In genomic region chr13:46220234-46220633, GRCh38 we compare ENCODE assay signal across 13 cellular contexts. TPM values are rescaled to one million over a fixed set of nuclear protein-coding genes. Genes with fewer than 3 reads are reported as not detected.
DNase-seq lines count a peak whose midpoint lies in the region; ATAC-seq, FAIRE-seq and TF ChIP-seq lines count a peak whose summit lies in the region.
"Not testable (repeated sequence)": the region's sequence is repeated elsewhere in the genome, so short reads cannot be mapped to it uniquely, and the experiment has no call there.
"Had no signal": no experiment of that assay in that cellular context is flagged by ENCODE, and none has a peak within 500 bp of the region (broad histone marks: within the 10 kb centered on the region; RNA-seq: fewer than 3 reads in every experiment).

No MANE protein-coding gene starts in this region.

- not testable (repeated sequence) for H3K27me3 Mint-ChIP-seq in WTC11 (ENCODE audit: low read depth)

- peak overlapping the region; percentile 35; the same call in 1 of the 2 replicates for H3K4me2 ChIP-seq in HepG2 (ENCODE audit: low read depth, low read length)

- H3K36me3 ChIP-seq in HepG2 (replicated peaks in 1 of 2; ENCODE audit: control insufficient read depth in 1 of 2, insufficient read depth in 2 of 2, low read length in 2 of 2); prostate gland: not testable (repeated sequence)

- TF ChIP-seq EP300 in HepG2 (IDR thresholded peaks at IDR 0.05; ENCODE audit: low read depth in 2 of 2, low read length in 2 of 2); HepG2 (CRISPR knock-in tag; IDR thresholded peaks at IDR 0.05; ENCODE audit: borderline replicate concordance): not testable (repeated sequence)

- not testable (repeated sequence) for H3K9me3 ChIP-seq in HepG2 (ENCODE audit: low read length); prostate gland

- not testable (repeated sequence) for H3K27me3 ChIP-seq in HepG2 (ENCODE audit: control insufficient read depth in 1 of 2, insufficient read depth in 2 of 2, low read length in 2 of 2); prostate gland (replicated peaks; ENCODE audit: insufficient read depth)

- FAIRE-seq in HepG2 (lab: Jason Lieb, UNC), result not testable (repeated sequence)

- not testable (repeated sequence) for H3K9ac ChIP-seq in HepG2 (ENCODE audit: insufficient read depth, low read depth, low read length)

- CTCF ChIA-PET in WTC11 (lab: Charles Lee); HepG2 (lab: Yijun Ruan, JAX; ENCODE audit: low intra/inter-chr PET ratio, low total read pairs): not testable (repeated sequence)

- no CpG with 5 or more reads among the region's 2 CpGs for WGBS in HepG2 (ENCODE audit: low lambda C conversion rate)
- WGBS in prostate gland, result 0% methylated on average over 2 of the region's 2 CpGs

- DNase-seq in CMK (ENCODE audit: low read depth), result peak; percentile 35
- peak; percentile 65 for DNase-seq in HT-29 (ENCODE audit: low spot score)
- peak; percentile 39 for DNase-seq in NCI-H146 (lab: John Stamatoyannopoulos, UW)
- DNase-seq in NCI-H82 treated with DMSO at 0.1 percent for 48 hours (lab: John Stamatoyannopoulos, UW; ENCODE audit: unreplicated experiment), result peak; percentile 23
- DNase-seq in WTC11 (ENCODE audit: low spot score), result peak; percentile 21
- peak; percentile 26 for DNase-seq in left cardiac atrium
- DNase-seq in HepG2 (ENCODE audit: low spot score), result peak; percentile 75
- peak; percentile 22 for DNase-seq in prostate gland (ENCODE audit: low spot score)

- not testable (repeated sequence) for H3K27ac ChIP-seq in HepG2 (ENCODE audit: extremely low read length, insufficient read depth, low read length); prostate gland

- intact Hi-C loops in left cardiac atrium (cut with DNase I); HepG2 (cut with micrococcal nuclease; ENCODE audit: unreplicated experiment); prostate gland (cut with DNase I): not testable (repeated sequence)

- not testable (repeated sequence) for H3K79me2 ChIP-seq in HepG2 (ENCODE audit: insufficient read depth, low read length)

- peaks cover 12% of the 10 kb centered on the region; the same call in 1 of the 2 replicates for H3K4me1 ChIP-seq in HepG2 (ENCODE audit: insufficient read depth, low read length)
- not testable (repeated sequence) for H3K4me1 ChIP-seq in prostate gland (replicated peaks)

- not testable (repeated sequence) for H3K27ac Mint-ChIP-seq in WTC11

- not testable (repeated sequence) for H3K36me3 Mint-ChIP-seq in WTC11

- not testable (repeated sequence) for TF ChIP-seq POLR2A in HepG2 (IDR thresholded peaks at IDR 0.05; ENCODE audit: insufficient read depth in 1 of 2, low read depth in 2 of 2, low read length in 2 of 2); prostate gland (IDR thresholded peaks at IDR 0.05)

- not testable (repeated sequence) for BruUV-seq in HepG2 (replicated peaks; lab: Mats Ljungman, UMichigan)

- TF ChIP-seq CTCF in WTC11 (IDR thresholded peaks at IDR 0.05); HepG2 (CRISPR knock-in tag; IDR thresholded peaks at IDR 0.05); prostate gland (IDR thresholded peaks at IDR 0.05): not testable (repeated sequence)

- not testable (repeated sequence) for H3K4me1 Mint-ChIP-seq in WTC11

- not testable (repeated sequence) for H3K4me3 Mint-ChIP-seq in WTC11

- H3K9me3 Mint-ChIP-seq in WTC11, result peaks cover 14% of the 10 kb centered on the region

- peak; percentile 55; the same call in 1 of the 2 replicates for ATAC-seq in WTC11
- not testable (repeated sequence) for ATAC-seq in left cardiac atrium
- ATAC-seq in HepG2, result peak; percentile 87

- not testable (repeated sequence) for H4K20me1 ChIP-seq in HepG2 (ENCODE audit: insufficient read depth, low read length)

- H3K4me3 ChIP-seq in HepG2 (replicated peaks in 1 of 3; ENCODE audit: insufficient read depth in 1 of 3, low read depth in 2 of 3, low read length in 3 of 3); prostate gland: not testable (repeated sequence)

- in situ Hi-C loops in HepG2 (cut with HindIII; ENCODE audit: extremely low pct_ligation_motif_present, low pct_unique_long_range_greater_than_20kb), result not testable (repeated sequence)

- TF ChIP-seq RAD21 in HepG2 (CRISPR knock-in tag; IDR thresholded peaks at IDR 0.05), result not testable (repeated sequence)

- POLR2A ChIA-PET in WTC11 (lab: Charles Lee); HepG2 (lab: Yijun Ruan, JAX): not testable (repeated sequence)

- H2AFZ ChIP-seq in HepG2 (ENCODE audit: low read length), result not testable (repeated sequence)

RNA-seq across cellular contexts. Expression of gene LRRC63, which starts 8.5 kb away (rescaled TPM):
- total RNA-seq in HT-29 (2014; rRNA removed; shearing (Covaris generic)), result not detected in 2 replicates
- 0.11 TPM in 1 of 3 replicates, not detected in the others for total RNA-seq in WTC11 (2021)
- total RNA-seq in left cardiac atrium, result under 1 TPM in 1 of 2 donors, not detected in 1; 0.15 TPM
- not detected in 2 replicates for total RNA-seq in HepG2 (2016; rRNA removed; fragmentation: Illumina TruSeq; extraction: Trizol)
- not detected in 2 replicates for total RNA-seq in HepG2 (2016; cell fraction: cytosol; rRNA removed; fragmentation: Illumina TruSeq; extraction: Trizol; ENCODE audit: low read depth)
- total RNA-seq in HepG2 (2016; cell fraction: insoluble cytoplasmic fraction; rRNA removed; fragmentation: Illumina TruSeq; extraction: Trizol), result not detected in 2 replicates
- total RNA-seq in HepG2 (2016; cell fraction: membrane; rRNA removed; fragmentation: Illumina TruSeq; extraction: Trizol), result not detected in 2 replicates
- not detected in 2 replicates for total RNA-seq in HepG2 (2016; cell fraction: nucleus; rRNA removed; fragmentation: Illumina TruSeq; extraction: Trizol)
- not detected in 2 replicates for polyA plus RNA-seq in HepG2 (2011; rRNA removed)
- not detected in 2 replicates for polyA plus RNA-seq in HepG2 (2011; cell fraction: cytosol; rRNA removed)
- polyA plus RNA-seq in HepG2 (2011; cell fraction: nucleus; rRNA removed), result not detected in 2 replicates
- polyA plus RNA-seq in HepG2 (2012), result not detected in 2 replicates
- not detected in 2 replicates for polyA plus RNA-seq in HepG2 (2016; cell fraction: cytosol; fragmentation: Illumina TruSeq; extraction: Trizol; ENCODE audit: low read depth)
- polyA plus RNA-seq in HepG2 (2016; cell fraction: insoluble cytoplasmic fraction; fragmentation: Illumina TruSeq; extraction: Trizol; ENCODE audit: low read depth), result not detected in 2 replicates
- polyA plus RNA-seq in HepG2 (2016; cell fraction: membrane; fragmentation: Illumina TruSeq; extraction: Trizol; ENCODE audit: low read depth), result not detected in 2 replicates
- not detected in 2 replicates for polyA plus RNA-seq in HepG2 (2016; cell fraction: nucleus; fragmentation: Illumina TruSeq; extraction: Trizol; ENCODE audit: insufficient read depth, low read depth)
- not detected in 2 replicates for polyA minus RNA-seq in HepG2 (2011; rRNA and poly(A)+ RNA removed; ENCODE audit: low replicate concordance)
- polyA minus RNA-seq in HepG2 (2011; cell fraction: cytosol; rRNA and poly(A)+ RNA removed), result not detected in 2 replicates
- not detected in 2 replicates for polyA minus RNA-seq in HepG2 (2011; cell fraction: nucleus; rRNA and poly(A)+ RNA removed)
- total RNA-seq in prostate gland, result 1 to 10 TPM; 1.0 to 1.7 TPM
- total RNA-seq: LHCN-M2, myocyte, PC-9, psoas muscle had no signal
- polyA plus RNA-seq: keratinocyte had no signal

RNA-seq across cellular contexts. Expression of gene LCP1, which starts 38.3 kb away (rescaled TPM):
- not detected in 2 replicates for total RNA-seq in HT-29 (2014; rRNA removed; shearing (Covaris generic))
- total RNA-seq in WTC11 (2021) (2.7 to 3.7 TPM (median 3.2 TPM) in 3 replicates), left cardiac atrium (10 to 100 TPM; 31.4 to 62.1 TPM), HepG2 (2016; rRNA removed; fragmentation: Illumina TruSeq; extraction: Trizol) (1.6 and 2.1 TPM in 2 replicates), prostate gland (100 to 1,000 TPM in 1 of 2 donors, 10 to 100 TPM in 1; 58.1 to 177 TPM)
- 0.20 and 0.35 TPM in 2 replicates for total RNA-seq in HepG2 (2016; cell fraction: cytosol; rRNA removed; fragmentation: Illumina TruSeq; extraction: Trizol; ENCODE audit: low read depth)
- 1.4 and 2.1 TPM in 2 replicates for total RNA-seq in HepG2 (2016; cell fraction: insoluble cytoplasmic fraction; rRNA removed; fragmentation: Illumina TruSeq; extraction: Trizol)
- total RNA-seq in HepG2 (2016; cell fraction: membrane; rRNA removed; fragmentation: Illumina TruSeq; extraction: Trizol), result 1.8 TPM in 2 replicates
- total RNA-seq in HepG2 (2016; cell fraction: nucleus; rRNA removed; fragmentation: Illumina TruSeq; extraction: Trizol), result 0.44 and 0.78 TPM in 2 replicates
- polyA plus RNA-seq in HepG2 (2011; rRNA removed), result 1.6 TPM in 2 replicates
- polyA plus RNA-seq in HepG2 (2011; cell fraction: cytosol; rRNA removed), result 1.0 and 1.7 TPM in 2 replicates
- polyA plus RNA-seq in HepG2 (2011; cell fraction: nucleus; rRNA removed), result 0.59 and 0.85 TPM in 2 replicates
- 1.4 and 1.9 TPM in 2 replicates for polyA plus RNA-seq in HepG2 (2012)
- polyA plus RNA-seq in HepG2 (2016; cell fraction: cytosol; fragmentation: Illumina TruSeq; extraction: Trizol; ENCODE audit: low read depth), result 0.58 and 0.63 TPM in 2 replicates
- 2.6 and 3.2 TPM in 2 replicates for polyA plus RNA-seq in HepG2 (2016; cell fraction: insoluble cytoplasmic fraction; fragmentation: Illumina TruSeq; extraction: Trizol; ENCODE audit: low read depth)
- polyA plus RNA-seq in HepG2 (2016; cell fraction: membrane; fragmentation: Illumina TruSeq; extraction: Trizol; ENCODE audit: low read depth), result 2.1 TPM in 2 replicates
- polyA plus RNA-seq in HepG2 (2016; cell fraction: nucleus; fragmentation: Illumina TruSeq; extraction: Trizol; ENCODE audit: insufficient read depth, low read depth), result 1.1 and 1.3 TPM in 2 replicates
- polyA minus RNA-seq in HepG2 (2011; rRNA and poly(A)+ RNA removed; ENCODE audit: low replicate concordance), result 0.87 and 1.2 TPM in 2 replicates
- polyA minus RNA-seq in HepG2 (2011; cell fraction: cytosol; rRNA and poly(A)+ RNA removed), result 0.44 and 1.1 TPM in 2 replicates
- 0.87 and 0.90 TPM in 2 replicates for polyA minus RNA-seq in HepG2 (2011; cell fraction: nucleus; rRNA and poly(A)+ RNA removed)
- total RNA-seq: LHCN-M2, myocyte had no signal

Comparison
In these comparisons a context has a peak if more than half of its experiments do, and no peak if none do; other contexts are left out.
1. DNase-seq: peak in every context shown above with its lines; median percentile 75 in HepG2; 65 in HT-29; 39 in NCI-H146; 35 in CMK; 26 in left cardiac atrium; 23 in NCI-H82 treated with DMSO at 0.1 percent for 48 hours; 22 in prostate gland; 21 in WTC11.